In genomic region chr3:66472313-66473134, GRCh38 we compare ENCODE assay signal across 8 cellular contexts. TPM values are rescaled to one million over a fixed set of nuclear protein-coding genes. Genes with fewer than 3 reads are reported as not detected.
DNase-seq lines count a peak whose midpoint lies in the region; ATAC-seq, FAIRE-seq and TF ChIP-seq lines count a peak whose summit lies in the region.

No MANE protein-coding gene starts in this region.

- H3K9me3 Mint-ChIP-seq in astrocyte (ENCODE audit: unreplicated experiment) (no peaks in the 10 kb centered on the region), WTC11 (no peaks in the 10 kb centered on the region)

- H3K4me1 Mint-ChIP-seq in astrocyte (ENCODE audit: low read depth, unreplicated experiment) (peaks cover 50% of the 10 kb centered on the region), WTC11 (peaks cover 22% of the 10 kb centered on the region; the same call in 1 of the 2 replicates)

- H3K36me3 ChIP-seq in astrocyte (ENCODE audit: insufficient read depth, low read length) (no peaks in the 10 kb centered on the region), muscle layer of duodenum (ENCODE audit: control insufficient read depth in 1 of 2, insufficient read depth in 2 of 2, low read length in 2 of 2) (no peaks in the 10 kb centered on the region)

- peak overlapping the region; percentile 96 for H3K27ac ChIP-seq in astrocyte (ENCODE audit: low read depth, low read length)
- peak overlapping the region; percentile 76 for H3K27ac ChIP-seq in muscle layer of duodenum (ENCODE audit: low read length)

- peaks cover 63% of the 10 kb centered on the region for H3K4me1 ChIP-seq in astrocyte (ENCODE audit: insufficient read depth, low read length)
- peaks cover 38 to 65% of the 10 kb centered on the region in 2 donors for H3K4me1 ChIP-seq in muscle layer of duodenum (ENCODE audit: control insufficient read depth in 1 of 2, insufficient read depth in 2 of 2, low read length in 2 of 2)

- CTCF ChIA-PET in HEK293T (lab: Yijun Ruan, JAX) (interaction anchor here (0.6 kb wide), 1 partner anchor 332 kb away, joined by 3 read pairs; no protein-coding TSS in a partner anchor), WTC11 (lab: Charles Lee) (interaction anchor here (1.5 kb wide), 1 partner anchor 11 kb away, joined by 3 read pairs; no protein-coding TSS in a partner anchor)

- H3K4me2 ChIP-seq in astrocyte (ENCODE audit: low read length) = peak overlapping the region; percentile 76

- peak overlapping the region; percentile 41 for H3K4me3 ChIP-seq in astrocyte (ENCODE audit: insufficient read depth, low read depth, low read length)
- H3K4me3 ChIP-seq in muscle layer of duodenum (ENCODE audit: low read depth in 1 of 2, low read length in 2 of 2) = peak overlapping the region in 1 of 2 donors; percentile 8

- peak; percentile 39 for FAIRE-seq in astrocyte (lab: Jason Lieb, UNC)

- DNase-seq in HEK293T (ENCODE audit: extremely low spot score) (no peak), NCI-H226 (peak; percentile 43), astrocyte (ENCODE audit: low read depth) (peak; percentile 90), WTC11 (ENCODE audit: low spot score) (no peak), NCI-H446 (lab: John Stamatoyannopoulos, UW) (no peak), NCI-H2081 treated with DMSO at 0.1 percent for 48 hours (lab: John Stamatoyannopoulos, UW) (no peak)

- ATAC-seq in GM18508 (IDR thresholded peaks at IDR 0.05; ENCODE audit: insufficient read depth, unreplicated experiment) = peak; percentile 62
- ATAC-seq in WTC11 = no peak

- TF ChIP-seq CTCF in astrocyte (IDR thresholded peaks at IDR 0.05; ENCODE audit: insufficient read depth, low read depth, low read length) (no peak), WTC11 (IDR thresholded peaks at IDR 0.05) (no peak)

- H3K36me3 Mint-ChIP-seq in astrocyte (ENCODE audit: low read depth, unreplicated experiment) = no peaks in the 10 kb centered on the region
- H3K36me3 Mint-ChIP-seq in WTC11 = no peaks in the 10 kb centered on the region

- H3K79me2 ChIP-seq in astrocyte (ENCODE audit: insufficient read depth, low read length) = peaks cover 52% of the 10 kb centered on the region

- H4K20me1 ChIP-seq in astrocyte (ENCODE audit: insufficient read depth, low read length) = no peaks in the 10 kb centered on the region

- H3K27me3 ChIP-seq in astrocyte (ENCODE audit: insufficient read depth, low read length) (no peaks in the 10 kb centered on the region), muscle layer of duodenum (ENCODE audit: low read depth, low read length) (no peaks in the 10 kb centered on the region)

- peak overlapping the region; percentile 85 for H3K9ac ChIP-seq in astrocyte (ENCODE audit: low read length)

- H2AFZ ChIP-seq in astrocyte (ENCODE audit: low read depth, low read length) = no peak overlapping the region

- H3K27me3 Mint-ChIP-seq in astrocyte (ENCODE audit: low read depth, unreplicated experiment) (no peaks in the 10 kb centered on the region), WTC11 (ENCODE audit: low read depth) (no peaks in the 10 kb centered on the region)

- H3K9me3 ChIP-seq in astrocyte (ENCODE audit: insufficient read depth, low read depth, low read length) (no peaks in the 10 kb centered on the region), muscle layer of duodenum (ENCODE audit: control insufficient read depth in 1 of 2, low read length in 2 of 2) (no peaks in the 10 kb centered on the region)

- H3K27ac Mint-ChIP-seq in astrocyte (ENCODE audit: unreplicated experiment) (peak overlapping the region; percentile 56), WTC11 (no peak overlapping the region)

- H3K4me3 Mint-ChIP-seq in astrocyte (ENCODE audit: unreplicated experiment) (no peak overlapping the region), WTC11 (no peak overlapping the region)

- POLR2A ChIA-PET in HEK293T (lab: Yijun Ruan, JAX) (no interaction called here), WTC11 (lab: Charles Lee) (interaction anchor here (1.0 kb wide), 1 partner anchor 11 kb away, joined by 3 read pairs; no protein-coding TSS in a partner anchor)

TF ChIP-seq in HEK293T, 16 proteins besides CTCF, POLR2A, EP300 and RAD21:
- TF ChIP-seq L3MBTL2 (conservative IDR thresholded peaks at IDR 0.05) = 0 out of 2 replicates have a peak, but pooled peaks have one; percentile 13
- 0 out of 2 replicates have a peak, but pooled peaks have one; percentile 38 for TF ChIP-seq ZNF384 (IDR thresholded peaks at IDR 0.05)
- TF ChIP-seq TARDBP (IDR thresholded peaks at IDR 0.05) = no peak
- no peak for TF ChIP-seq FOXK2 (IDR thresholded peaks at IDR 0.05)

TF ChIP-seq in WTC11, 78 proteins besides CTCF, POLR2A, EP300 and RAD21 (continues in another document):
- TF ChIP-seq PRRX2 (CRISPR knock-in tag; IDR thresholded peaks at IDR 0.05) (no peak), SMAD4 (CRISPR knock-in tag; IDR thresholded peaks at IDR 0.05) (no peak), ATF6 (CRISPR knock-in tag; IDR thresholded peaks at IDR 0.05) (no peak), MYBL2 (CRISPR knock-in tag; IDR thresholded peaks at IDR 0.05) (no peak), NFE2L1 (CRISPR knock-in tag; IDR thresholded peaks at IDR 0.05) (no peak), PRDM15 (CRISPR knock-in tag; IDR thresholded peaks at IDR 0.05) (no peak), PREB (CRISPR knock-in tag; IDR thresholded peaks at IDR 0.05; ENCODE audit: borderline replicate concordance) (no peak), ZNF396 (CRISPR knock-in tag; IDR thresholded peaks at IDR 0.05; ENCODE audit: borderline replicate concordance) (no peak), FOXP4 (CRISPR knock-in tag; IDR thresholded peaks at IDR 0.05) (no peak), TEAD1 (CRISPR knock-in tag; IDR thresholded peaks at IDR 0.05) (no peak), FOXK1 (CRISPR knock-in tag; IDR thresholded peaks at IDR 0.05) (no peak), ZNF219 (CRISPR knock-in tag; IDR thresholded peaks at IDR 0.05; ENCODE audit: borderline replicate concordance) (no peak), RORB (CRISPR knock-in tag; IDR thresholded peaks at IDR 0.05) (no peak)

RNA-seq across cellular contexts. Expression of gene LRIG1, which starts 28.3 kb away (rescaled TPM):
- total RNA-seq in astrocyte (39.7 and 45.3 TPM in 2 replicates), WTC11 (2021) (105 to 109 TPM (median 108 TPM) in 3 replicates)

Comparison
In these comparisons a context has a peak if more than half of its experiments do, and no peak if none do; other contexts are left out.
1. DNase-seq: peak in NCI-H226 (single experiment) and astrocyte (single experiment); none in HEK293T (single experiment), WTC11 (single experiment), NCI-H446 (0 of 2) and NCI-H2081 treated with DMSO at 0.1 percent for 48 hours (single experiment).